Comparison of ENCODE assay signal across 8 cellular contexts in the genomic region with DNA sequence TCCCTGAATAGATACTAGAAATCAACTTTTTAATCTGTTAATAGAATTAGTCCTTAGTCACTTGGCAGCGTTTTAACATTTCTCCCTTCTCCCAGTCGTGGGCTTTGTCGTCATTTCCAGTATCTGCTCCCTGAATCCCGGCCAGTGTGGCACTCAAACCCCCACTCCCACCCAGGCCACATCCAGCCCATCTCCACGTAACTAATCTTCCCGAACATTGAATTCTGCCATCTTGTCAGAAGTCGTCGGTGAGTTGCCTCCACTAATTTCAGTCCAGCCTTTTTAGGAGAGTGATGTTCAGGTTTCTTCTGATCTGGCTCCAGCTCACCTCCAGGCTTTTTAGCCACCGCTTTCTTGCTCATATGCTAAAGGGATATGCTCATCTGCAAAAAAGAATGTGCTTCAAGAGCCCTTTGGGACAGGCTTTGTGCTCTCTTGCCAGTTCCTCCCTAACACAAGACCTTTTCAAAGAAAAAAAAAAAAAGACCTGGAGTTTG. TPM values are rescaled to one million over a fixed set of nuclear protein-coding genes. Genes with fewer than 3 reads are reported as not detected.
DNase-seq lines count a peak whose midpoint lies in the region; ATAC-seq and TF ChIP-seq lines count a peak whose summit lies in the region.

No MANE protein-coding gene starts in this region.

- H3K4me2 ChIP-seq in BLaER1 = peak overlapping the region; percentile 98

- DNase-seq in KBM-7 (peak; percentile 37), astrocyte of the cerebellum (ENCODE audit: low read depth) (no peak), thoracic aorta (ENCODE audit: low spot score) (peak; percentile 9), activated gamma-delta T cell (lab: John Stamatoyannopoulos, UW) (no peak)

- no peaks in the 10 kb centered on the region for H3K27me3 ChIP-seq in BLaER1
- H3K27me3 ChIP-seq in layer of hippocampus (ENCODE audit: control insufficient read depth, insufficient read depth, low read length) = no peaks in the 10 kb centered on the region
- H3K27me3 ChIP-seq in thoracic aorta (replicated peaks; ENCODE audit: insufficient read depth) = no peaks in the 10 kb centered on the region

- ATAC-seq in thoracic aorta (ENCODE audit: insufficient number of reproducible peaks, low FRiP score, low read depth) (no peak), HG03280 (IDR thresholded peaks at IDR 0.05; ENCODE audit: unreplicated experiment) (no peak), HG02973 (IDR thresholded peaks at IDR 0.05; ENCODE audit: unreplicated experiment) (no peak)

- TF ChIP-seq CTCF in astrocyte of the cerebellum (IDR thresholded peaks at IDR 0.05; ENCODE audit: low read depth, low read length, missing control alignments) (no peak), thoracic aorta (IDR thresholded peaks at IDR 0.05) (no peak)

- peaks cover 27% of the 10 kb centered on the region for H3K36me3 ChIP-seq in BLaER1
- H3K36me3 ChIP-seq in thoracic aorta = no peaks in the 10 kb centered on the region

- H3K4me1 ChIP-seq in BLaER1 = peaks cover 43% of the 10 kb centered on the region
- H3K4me1 ChIP-seq in thoracic aorta (ENCODE audit: control insufficient read depth in 1 of 2, low read depth in 2 of 2) = peaks cover 20 to 33% of the 10 kb centered on the region in 2 donors

- H3K27ac ChIP-seq in BLaER1 (peak overlapping the region; percentile 94), layer of hippocampus (ENCODE audit: low read depth, low read length) (peak overlapping the region; percentile 79), thoracic aorta (peak overlapping the region; percentile 100)

- in situ Hi-C loops in KBM-7 (cut with MboI; ENCODE audit: low pct_unique_long_range_greater_than_20kb, low sequenced_read_pairs) = no loop called here
- in situ Hi-C loops in astrocyte of the cerebellum (cut with HindIII; ENCODE audit: low sequenced_read_pairs) = loop anchor here (5.0 kb wide), 1 partner anchor 85 kb away; no protein-coding TSS in a partner anchor

- H4K20me1 ChIP-seq in BLaER1 = peaks cover 59% of the 10 kb centered on the region

- H3K9me3 ChIP-seq in BLaER1 (no peaks in the 10 kb centered on the region), thoracic aorta (no peaks in the 10 kb centered on the region)

- peak overlapping the region; percentile 94 for H3K9ac ChIP-seq in BLaER1

- H3K4me3 ChIP-seq in BLaER1 (peak overlapping the region; percentile 94), astrocyte of the cerebellum (ENCODE audit: low read depth, low read length) (peak overlapping the region; percentile 86), thoracic aorta (peak overlapping the region; percentile 99)

RNA-seq across cellular contexts. Expression of a gene that starts 1.3 kb away (rescaled TPM):
- total RNA-seq in thoracic aorta = 100 to 1,000 TPM; 185 to 360 TPM

RNA-seq across cellular contexts. Expression of a gene that starts 51.0 kb away (rescaled TPM):
- total RNA-seq in thoracic aorta = 1 to 10 TPM; 5.4 to 6.4 TPM

Comparison
In these comparisons a context has a peak if more than half of its experiments do, and no peak if none do; other contexts are left out.
1. DNase-seq: peak in KBM-7 (single experiment) and thoracic aorta (single experiment); none in astrocyte of the cerebellum (single experiment) and activated gamma-delta T cell (single experiment).
2. Peak in every context shown above with its lines, with median percentiles within 50 percentile points of each other: H3K27ac ChIP-seq and H3K4me3 ChIP-seq.